In the genomic region with DNA sequence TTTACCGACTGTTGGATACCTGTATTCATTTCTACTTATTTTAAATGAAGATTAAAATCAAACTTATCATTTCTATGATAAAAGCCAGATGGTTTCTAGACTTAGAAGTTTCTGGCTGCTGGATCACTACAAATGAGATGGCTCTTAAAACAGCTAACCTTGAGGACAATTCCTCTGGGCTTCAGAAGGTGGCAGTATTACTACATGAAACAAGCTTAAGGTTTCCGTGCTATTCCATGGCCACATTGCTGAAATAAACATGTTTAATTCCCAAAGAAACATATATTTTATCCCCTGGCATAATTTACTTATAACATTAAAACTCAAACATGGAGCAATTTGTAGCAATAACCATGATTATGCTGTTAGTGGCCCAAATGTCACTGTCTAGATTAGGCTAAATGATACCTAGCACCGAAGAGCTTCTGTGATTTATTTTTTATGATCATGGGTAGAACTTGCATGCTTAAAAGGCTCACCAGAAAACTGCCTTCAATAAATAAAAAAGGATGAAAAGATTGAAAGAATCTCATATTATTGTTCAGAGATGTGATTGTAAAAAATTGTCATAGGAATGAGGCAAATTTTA, we compare ENCODE assay signal across 9 cellular contexts.
DNase-seq lines count a peak whose midpoint lies in the region; ATAC-seq, FAIRE-seq and TF ChIP-seq lines count a peak whose summit lies in the region.
"Had no signal": no experiment of that assay in that cellular context is flagged by ENCODE, and none has a peak within 500 bp of the region (broad histone marks: within the 10 kb centered on the region; RNA-seq: fewer than 3 reads in every experiment).

No MANE protein-coding gene starts in this region.

- no peaks in the 10 kb centered on the region for H3K79me2 ChIP-seq in mammary epithelial cell (ENCODE audit: insufficient read depth, low read length)
- no peaks in the 10 kb centered on the region for H3K79me2 ChIP-seq in HepG2 (ENCODE audit: insufficient read depth, low read length)

- in situ Hi-C loops in mammary epithelial cell (cut with MboI; ENCODE audit: low sequenced_read_pairs in 2 of 2) (loop anchor here (5.0 to 25.0 kb wide), 2 partner anchors 158 to 202 kb away; partner anchors contain the start of gene NANOGP8 (in 1 of the 2)), HepG2 (cut with HindIII; ENCODE audit: extremely low pct_ligation_motif_present, low pct_unique_long_range_greater_than_20kb) (loop anchor here (5.0 to 25.0 kb wide), 3 partner anchors 158 to 1823 kb away; partner anchors contain the start of gene MEIS2)

- TF ChIP-seq POLR2A in HepG2 (IDR thresholded peaks at IDR 0.05; ENCODE audit: insufficient read depth in 1 of 2, low read depth in 2 of 2, low read length in 2 of 2): no peak

- H3K4me1 ChIP-seq in mammary epithelial cell (ENCODE audit: insufficient read depth, low read length) (peaks cover 12% of the 10 kb centered on the region), HepG2 (ENCODE audit: insufficient read depth, low read length) (peaks cover 12% of the 10 kb centered on the region)

- 35% methylated on average over 3 of the region's 3 CpGs for WGBS in mammary epithelial cell (ENCODE audit: low coverage, missing lambda C conversion rate)
- 34% methylated on average over 3 of the region's 3 CpGs for WGBS in HepG2 (ENCODE audit: low lambda C conversion rate)

- H4K20me1 ChIP-seq in mammary epithelial cell (ENCODE audit: insufficient read depth, low read length): no peaks in the 10 kb centered on the region
- H4K20me1 ChIP-seq in HepG2 (ENCODE audit: insufficient read depth, low read length): no peaks in the 10 kb centered on the region

- BruUV-seq in mammary epithelial cell (replicated peaks; lab: Mats Ljungman, UMichigan) (no TSS peak), HepG2 (replicated peaks; lab: Mats Ljungman, UMichigan) (no TSS peak)

- H3K4me3 ChIP-seq in mammary epithelial cell (replicated peaks in 1 of 3; ENCODE audit: insufficient read depth in 1 of 3, low read depth in 2 of 3, low read length in 3 of 3): no peak overlapping the region
- no peak overlapping the region for H3K4me3 ChIP-seq in HepG2 (replicated peaks in 1 of 3; ENCODE audit: insufficient read depth in 1 of 3, low read depth in 2 of 3, low read length in 3 of 3)

- dilution Hi-C loops in mammary epithelial cell (cut with HindIII; ENCODE audit: low sequenced_read_pairs): no loop called here

- POLR2A ChIA-PET in HepG2 (lab: Yijun Ruan, JAX): interaction anchor here (1.3 kb wide), 1 partner anchor 155 kb away, joined by 4 read pairs; no protein-coding TSS in a partner anchor

- H3K9ac ChIP-seq in mammary epithelial cell (ENCODE audit: insufficient read depth, low read length) (no peak overlapping the region), HepG2 (ENCODE audit: insufficient read depth, low read depth, low read length) (no peak overlapping the region)

- no peak overlapping the region for H3K27ac ChIP-seq in mammary epithelial cell (ENCODE audit: insufficient read depth, low read depth, low read length)
- no peak overlapping the region for H3K27ac ChIP-seq in HepG2 (ENCODE audit: extremely low read length, insufficient read depth, low read length)

- peak; percentile 60 for DNase-seq in Ammon's horn (ENCODE audit: low spot score)
- peak; percentile 24 for DNase-seq in NCI-H2196 (lab: John Stamatoyannopoulos, UW; ENCODE audit: unreplicated experiment)
- peak; percentile 34 for DNase-seq in mammary epithelial cell
- DNase-seq in HepG2 (ENCODE audit: low spot score): peak; percentile 44
- DNase-seq in NK-92 treated with Interleukin-12 subunit alpha and Interleukin-12 subunit beta, amount 100 ng/mL, for 24 hours (lab: John Stamatoyannopoulos, UW): no peak
- DNase-seq in occipital lobe (lab: John Stamatoyannopoulos, UW): no peak
- DNase-seq in activated T-cell treated with anti-CD3 and anti-CD28 coated beads, Interleukin-2, amount 50 U/mL, for 1 hour: no peak
- DNase-seq: left cardiac atrium had no signal

- TF ChIP-seq EP300 in HepG2 (IDR thresholded peaks at IDR 0.05; ENCODE audit: low read depth in 2 of 2, low read length in 2 of 2) (no peak), HepG2 (CRISPR knock-in tag; IDR thresholded peaks at IDR 0.05; ENCODE audit: borderline replicate concordance) (no peak)

- ATAC-seq in GM18907 (IDR thresholded peaks at IDR 0.05; ENCODE audit: unreplicated experiment) (peak; percentile 59), HepG2 (peak; percentile 66)

- peak; percentile 68 for FAIRE-seq in HepG2 (lab: Jason Lieb, UNC)

- no peaks in the 10 kb centered on the region for H3K36me3 ChIP-seq in mammary epithelial cell (ENCODE audit: insufficient read depth, low read length)
- no peaks in the 10 kb centered on the region for H3K36me3 ChIP-seq in HepG2 (replicated peaks in 1 of 2; ENCODE audit: control insufficient read depth in 1 of 2, insufficient read depth in 2 of 2, low read length in 2 of 2)

- intact Hi-C loops in mammary epithelial cell (cut with micrococcal nuclease) (loop anchor here (1.0 to 5.0 kb wide), 3 partner anchors 155 to 408 kb away; no protein-coding TSS in a partner anchor), HepG2 (cut with micrococcal nuclease; ENCODE audit: unreplicated experiment) (loop anchor here (1.0 kb wide), 2 partner anchors 155 to 211 kb away; no protein-coding TSS in a partner anchor)

- CTCF ChIA-PET in mammary epithelial cell (lab: Charles Lee; ENCODE audit: low non-redundant PET): interaction anchor here (0.5 to 2.3 kb wide), 3 partner anchors 156 to 463 kb away, joined by 3 to 23 read pairs (median 5); no protein-coding TSS in a partner anchor
- CTCF ChIA-PET in HepG2 (lab: Yijun Ruan, JAX; ENCODE audit: low intra/inter-chr PET ratio, low total read pairs): interaction anchor here (2.9 kb wide), 1 partner anchor 155 kb away, joined by 34 read pairs; no protein-coding TSS in a partner anchor

- TF ChIP-seq CTCF in mammary epithelial cell (conservative IDR thresholded peaks at IDR 0.05 in 1 of 2, IDR thresholded peaks at IDR 0.05 in 1 of 2; ENCODE audit: extremely low read depth in 1 of 2, insufficient read depth in 1 of 2, low read depth in 1 of 2, low read length in 2 of 2) (peak; percentile 84 to 88), HepG2 (CRISPR knock-in tag; IDR thresholded peaks at IDR 0.05) (peak; percentile 75)

- no peaks in the 10 kb centered on the region for H3K27me3 ChIP-seq in mammary epithelial cell (ENCODE audit: insufficient read depth, low read length)
- H3K27me3 ChIP-seq in HepG2 (ENCODE audit: control insufficient read depth in 1 of 2, insufficient read depth in 2 of 2, low read length in 2 of 2): no peaks in the 10 kb centered on the region

- H3K9me3 ChIP-seq in mammary epithelial cell (replicated peaks; ENCODE audit: insufficient read depth, low read length) (no peaks in the 10 kb centered on the region), HepG2 (ENCODE audit: low read length) (no peaks in the 10 kb centered on the region)

- no peak overlapping the region for H2AFZ ChIP-seq in mammary epithelial cell (ENCODE audit: low read depth, low read length)
- no peak overlapping the region for H2AFZ ChIP-seq in HepG2 (ENCODE audit: low read length)

- H3K4me2 ChIP-seq in mammary epithelial cell (ENCODE audit: insufficient read depth, low read depth, low read length) (no peak overlapping the region), HepG2 (ENCODE audit: low read depth, low read length) (no peak overlapping the region)

- TF ChIP-seq RAD21 in HepG2 (CRISPR knock-in tag; IDR thresholded peaks at IDR 0.05): peak; percentile 46; the same call in 1 of the 2 replicates

TF ChIP-seq in HepG2, 621 proteins besides CTCF, POLR2A, EP300 and RAD21:
- TF ChIP-seq, protein P1, sequence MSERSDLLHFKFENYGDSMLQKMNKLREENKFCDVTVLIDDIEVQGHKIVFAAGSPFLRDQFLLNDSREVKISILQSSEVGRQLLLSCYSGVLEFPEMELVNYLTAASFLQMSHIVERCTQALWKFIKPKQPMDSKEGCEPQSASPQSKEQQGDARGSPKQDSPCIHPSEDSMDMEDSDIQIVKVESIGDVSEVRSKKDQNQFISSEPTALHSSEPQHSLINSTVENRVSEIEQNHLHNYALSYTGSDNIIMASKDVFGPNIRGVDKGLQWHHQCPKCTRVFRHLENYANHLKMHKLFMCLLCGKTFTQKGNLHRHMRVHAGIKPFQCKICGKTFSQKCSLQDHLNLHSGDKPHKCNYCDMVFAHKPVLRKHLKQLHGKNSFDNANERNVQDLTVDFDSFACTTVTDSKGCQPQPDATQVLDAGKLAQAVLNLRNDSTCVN (CRISPR knock-in tag; IDR thresholded peaks at IDR 0.05; ENCODE audit: borderline replicate concordance): no peak
- TF ChIP-seq STAG1 (CRISPR knock-in tag; IDR thresholded peaks at IDR 0.05) (peak; percentile 83), SMC3 (IDR thresholded peaks at IDR 0.05; ENCODE audit: low read length) (peak; percentile 72)

Comparison
In these comparisons a context has a peak if more than half of its experiments do, and no peak if none do; other contexts are left out.
1. DNase-seq: peak in Ammon's horn (single experiment), NCI-H2196 (single experiment), mammary epithelial cell (single experiment) and HepG2 (single experiment); none in NK-92 treated with Interleukin-12 subunit alpha and Interleukin-12 subunit beta, amount 100 ng/mL, for 24 hours (single experiment), occipital lobe (single experiment) and activated T-cell treated with anti-CD3 and anti-CD28 coated beads, Interleukin-2, amount 50 U/mL, for 1 hour (single experiment).